1 cellular context compared by ENCODE assay signal in the genomic region with DNA sequence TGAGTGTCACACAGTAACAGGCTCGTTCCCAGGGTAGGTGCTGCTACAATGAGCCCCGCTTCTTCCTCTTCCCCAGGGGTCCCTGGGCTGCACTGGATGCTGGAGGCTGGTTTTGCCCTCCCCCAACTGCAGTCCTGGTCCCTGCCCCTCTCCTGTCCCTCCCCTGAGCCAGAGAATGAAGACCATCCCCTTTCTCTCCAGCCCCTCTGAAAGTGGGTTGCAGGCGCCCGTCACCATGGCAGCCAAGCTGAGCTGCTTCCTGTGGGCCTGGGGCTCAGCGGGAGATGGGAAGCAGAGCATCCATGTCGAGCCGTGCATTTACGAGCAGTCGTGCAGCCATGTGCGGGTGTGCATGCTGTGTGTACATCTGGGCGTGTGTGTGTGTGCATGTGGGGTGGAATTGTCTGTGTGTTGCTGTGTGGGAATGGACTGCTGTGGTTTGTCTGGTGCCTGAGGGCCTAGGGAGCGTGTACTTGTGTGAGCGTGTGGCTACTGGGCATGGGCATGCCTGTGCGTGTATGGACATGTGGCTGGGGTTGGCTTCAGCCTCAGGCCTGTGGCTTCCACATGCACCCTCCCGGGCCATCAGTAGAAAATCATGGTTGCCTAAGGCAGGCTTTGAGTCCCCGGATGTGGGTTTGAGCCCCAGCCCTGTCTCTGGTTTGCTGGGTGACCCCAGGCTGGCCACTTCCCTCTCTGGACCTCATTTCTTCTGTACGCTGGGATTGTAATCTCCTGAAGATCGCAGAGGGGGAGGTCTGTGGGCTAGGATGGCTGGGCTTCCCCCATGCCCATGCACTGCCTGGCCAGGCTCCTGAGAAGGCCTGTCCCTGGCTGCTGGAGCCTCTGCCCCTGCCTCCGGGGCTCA.
TF ChIP-seq lines count a peak whose summit lies in the region.

No MANE protein-coding gene starts in this region.

TF ChIP-seq in HCT116, 20 proteins besides CTCF, POLR2A, EP300 and RAD21 (continued from another document):
- TF ChIP-seq, protein P1, sequence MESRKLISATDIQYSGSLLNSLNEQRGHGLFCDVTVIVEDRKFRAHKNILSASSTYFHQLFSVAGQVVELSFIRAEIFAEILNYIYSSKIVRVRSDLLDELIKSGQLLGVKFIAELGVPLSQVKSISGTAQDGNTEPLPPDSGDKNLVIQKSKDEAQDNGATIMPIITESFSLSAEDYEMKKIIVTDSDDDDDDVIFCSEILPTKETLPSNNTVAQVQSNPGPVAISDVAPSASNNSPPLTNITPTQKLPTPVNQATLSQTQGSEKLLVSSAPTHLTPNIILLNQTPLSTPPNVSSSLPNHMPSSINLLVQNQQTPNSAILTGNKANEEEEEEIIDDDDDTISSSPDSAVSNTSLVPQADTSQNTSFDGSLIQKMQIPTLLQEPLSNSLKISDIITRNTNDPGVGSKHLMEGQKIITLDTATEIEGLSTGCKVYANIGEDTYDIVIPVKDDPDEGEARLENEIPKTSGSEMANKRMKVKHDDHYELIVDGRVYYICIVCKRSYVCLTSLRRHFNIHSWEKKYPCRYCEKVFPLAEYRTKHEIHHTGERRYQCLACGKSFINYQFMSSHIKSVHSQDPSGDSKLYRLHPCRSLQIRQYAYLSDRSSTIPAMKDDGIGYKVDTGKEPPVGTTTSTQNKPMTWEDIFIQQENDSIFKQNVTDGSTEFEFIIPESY (IDR thresholded peaks at IDR 0.05; ENCODE audit: extremely low read depth, insufficient replicate concordance, low read length) = no peak
- TF ChIP-seq FOSL1 (IDR thresholded peaks at IDR 0.05; ENCODE audit: low read depth) (no peak), SRF (IDR thresholded peaks at IDR 0.05; ENCODE audit: low read depth) (no peak), ZFX (IDR thresholded peaks at IDR 0.05) (no peak), ZNF274 (IDR thresholded peaks at IDR 0.05; ENCODE audit: low read depth, low read length) (no peak), SIN3A (IDR thresholded peaks at IDR 0.05; ENCODE audit: low read depth) (no peak)
- TF ChIP-seq, protein P2, sequence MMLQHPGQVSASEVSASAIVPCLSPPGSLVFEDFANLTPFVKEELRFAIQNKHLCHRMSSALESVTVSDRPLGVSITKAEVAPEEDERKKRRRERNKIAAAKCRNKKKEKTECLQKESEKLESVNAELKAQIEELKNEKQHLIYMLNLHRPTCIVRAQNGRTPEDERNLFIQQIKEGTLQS (IDR thresholded peaks at IDR 0.05) = no peak
- TF ChIP-seq, protein P3, sequence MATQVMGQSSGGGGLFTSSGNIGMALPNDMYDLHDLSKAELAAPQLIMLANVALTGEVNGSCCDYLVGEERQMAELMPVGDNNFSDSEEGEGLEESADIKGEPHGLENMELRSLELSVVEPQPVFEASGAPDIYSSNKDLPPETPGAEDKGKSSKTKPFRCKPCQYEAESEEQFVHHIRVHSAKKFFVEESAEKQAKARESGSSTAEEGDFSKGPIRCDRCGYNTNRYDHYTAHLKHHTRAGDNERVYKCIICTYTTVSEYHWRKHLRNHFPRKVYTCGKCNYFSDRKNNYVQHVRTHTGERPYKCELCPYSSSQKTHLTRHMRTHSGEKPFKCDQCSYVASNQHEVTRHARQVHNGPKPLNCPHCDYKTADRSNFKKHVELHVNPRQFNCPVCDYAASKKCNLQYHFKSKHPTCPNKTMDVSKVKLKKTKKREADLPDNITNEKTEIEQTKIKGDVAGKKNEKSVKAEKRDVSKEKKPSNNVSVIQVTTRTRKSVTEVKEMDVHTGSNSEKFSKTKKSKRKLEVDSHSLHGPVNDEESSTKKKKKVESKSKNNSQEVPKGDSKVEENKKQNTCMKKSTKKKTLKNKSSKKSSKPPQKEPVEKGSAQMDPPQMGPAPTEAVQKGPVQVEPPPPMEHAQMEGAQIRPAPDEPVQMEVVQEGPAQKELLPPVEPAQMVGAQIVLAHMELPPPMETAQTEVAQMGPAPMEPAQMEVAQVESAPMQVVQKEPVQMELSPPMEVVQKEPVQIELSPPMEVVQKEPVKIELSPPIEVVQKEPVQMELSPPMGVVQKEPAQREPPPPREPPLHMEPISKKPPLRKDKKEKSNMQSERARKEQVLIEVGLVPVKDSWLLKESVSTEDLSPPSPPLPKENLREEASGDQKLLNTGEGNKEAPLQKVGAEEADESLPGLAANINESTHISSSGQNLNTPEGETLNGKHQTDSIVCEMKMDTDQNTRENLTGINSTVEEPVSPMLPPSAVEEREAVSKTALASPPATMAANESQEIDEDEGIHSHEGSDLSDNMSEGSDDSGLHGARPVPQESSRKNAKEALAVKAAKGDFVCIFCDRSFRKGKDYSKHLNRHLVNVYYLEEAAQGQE (IDR thresholded peaks at IDR 0.05; ENCODE audit: low read depth) = no peak
